In the genomic region with DNA sequence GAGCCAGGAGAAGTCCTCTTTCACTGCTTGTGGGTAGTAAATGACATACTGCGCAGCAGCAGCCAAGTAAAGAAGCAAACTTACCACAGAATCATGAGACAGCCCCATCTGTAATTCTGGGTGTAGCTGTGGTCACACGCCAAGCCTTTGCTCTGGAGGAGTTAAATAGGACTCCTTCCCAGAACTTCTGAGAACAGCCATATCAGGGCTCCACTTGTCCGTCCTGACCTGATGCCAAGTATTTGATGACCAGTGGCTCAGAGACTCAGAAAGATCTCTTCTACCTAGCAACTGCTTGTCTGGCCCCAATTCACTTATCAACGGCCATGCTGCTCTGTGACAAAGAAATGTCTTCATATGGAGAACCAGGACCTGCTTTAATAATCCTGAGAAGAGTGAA, we compare ENCODE assay signal across 12 cellular contexts. TPM values are rescaled to one million over a fixed set of nuclear protein-coding genes. Genes with fewer than 3 reads are reported as not detected.
DNase-seq lines count a peak whose midpoint lies in the region; ATAC-seq and TF ChIP-seq lines count a peak whose summit lies in the region.
"Had no signal": no experiment of that assay in that cellular context is flagged by ENCODE, and none has a peak within 500 bp of the region (broad histone marks: within the 10 kb centered on the region; RNA-seq: fewer than 3 reads in every experiment).

No MANE protein-coding gene starts in this region.

- H2BK120ac ChIP-seq in mesenchymal stem cell (ENCODE audit: low read depth, low read length), result no peak overlapping the region

- H2AFZ ChIP-seq in mesenchymal stem cell (ENCODE audit: low read depth, low read length), result no peak overlapping the region

- H3K9me3 Mint-ChIP-seq in HFFc6, result no peaks in the 10 kb centered on the region
- H3K9me3 Mint-ChIP-seq: effector memory CD8-positive, alpha-beta T cell had no signal

- H3K4ac ChIP-seq in mesenchymal stem cell (ENCODE audit: low read depth in 1 of 2, low read length in 2 of 2), result no peak overlapping the region

- H3K27me3 Mint-ChIP-seq in HFFc6 (ENCODE audit: insufficient read depth), result no peaks in the 10 kb centered on the region
- H3K27me3 Mint-ChIP-seq: effector memory CD8-positive, alpha-beta T cell had no signal

- H3K27me3 ChIP-seq in mesenchymal stem cell (ENCODE audit: control insufficient read depth in 1 of 2, insufficient read depth in 1 of 2, low read length in 2 of 2), result no peaks in the 10 kb centered on the region
- H3K27me3 ChIP-seq: Peyer's patch, vagina had no signal

- no peak overlapping the region for H3K4me3 Mint-ChIP-seq in HFFc6
- H3K4me3 Mint-ChIP-seq: effector memory CD8-positive, alpha-beta T cell had no signal

- peak overlapping the region; percentile 37 for H3K9ac ChIP-seq in mesenchymal stem cell (ENCODE audit: low read length)

- no peak overlapping the region for H2BK15ac ChIP-seq in mesenchymal stem cell (ENCODE audit: low read depth, poor library complexity, severe bottlenecking)

- H3K27ac ChIP-seq in mesenchymal stem cell (ENCODE audit: low read length, poor library complexity, severe bottlenecking), result no peak overlapping the region
- H3K27ac ChIP-seq: vagina had no signal

- no peak overlapping the region for H3K4me3 ChIP-seq in mesenchymal stem cell (ENCODE audit: insufficient read depth in 1 of 2, low read depth in 1 of 2, low read length in 2 of 2)
- H3K4me3 ChIP-seq: Peyer's patch, vagina had no signal

- no peak overlapping the region for H3K23ac ChIP-seq in mesenchymal stem cell (ENCODE audit: low read length in 2 of 2)

- no peaks in the 10 kb centered on the region for H3K79me1 ChIP-seq in mesenchymal stem cell (replicated peaks; ENCODE audit: low read length, poor library complexity, severe bottlenecking)

- H3K36me3 ChIP-seq in mesenchymal stem cell (ENCODE audit: control insufficient read depth in 1 of 2, insufficient read depth in 2 of 2, low read depth in 1 of 2, low read length in 2 of 2), result no peaks in the 10 kb centered on the region
- H3K36me3 ChIP-seq: Peyer's patch, vagina had no signal

- no peak overlapping the region for H3K27ac Mint-ChIP-seq in HFFc6
- H3K27ac Mint-ChIP-seq: effector memory CD8-positive, alpha-beta T cell had no signal

- no peak overlapping the region for H2BK5ac ChIP-seq in mesenchymal stem cell (ENCODE audit: low read depth, low read length, poor library complexity, severe bottlenecking)

- no peak overlapping the region for H3K4me2 ChIP-seq in mesenchymal stem cell (ENCODE audit: low read length, poor library complexity, severe bottlenecking)

- no peak overlapping the region for H2BK12ac ChIP-seq in mesenchymal stem cell (ENCODE audit: low read length in 2 of 2)

- H3K14ac ChIP-seq in mesenchymal stem cell (ENCODE audit: low read length in 2 of 2), result no peak overlapping the region

- H3K9me3 ChIP-seq in mesenchymal stem cell (ENCODE audit: control insufficient read depth, low read length), result no peaks in the 10 kb centered on the region
- H3K9me3 ChIP-seq: Peyer's patch, vagina had no signal

- no peak for TF ChIP-seq CTCF in HFFc6 (IDR thresholded peaks at IDR 0.05)

- H3K4me1 ChIP-seq in mesenchymal stem cell (ENCODE audit: control insufficient read depth, insufficient read depth, low read depth, low read length), result no peaks in the 10 kb centered on the region

- no peaks in the 10 kb centered on the region for H3K36me3 Mint-ChIP-seq in HFFc6 (ENCODE audit: low read depth)

- peaks cover 29% of the 10 kb centered on the region for H3K4me1 Mint-ChIP-seq in HFFc6 (ENCODE audit: low read depth)

- no peak overlapping the region for H4K8ac ChIP-seq in mesenchymal stem cell (ENCODE audit: low read length)

- ATAC-seq in esophagus mucosa, result peak; percentile 47
- ATAC-seq: effector memory CD8-positive, alpha-beta T cell had no signal

- DNase-seq in AG08396 (ENCODE audit: low spot score), result peak; percentile 63
- DNase-seq in NCI-H69 (lab: John Stamatoyannopoulos, UW), result peak; percentile 11
- DNase-seq in mesenchymal stem cell, result peak; percentile 8
- DNase-seq in HFFc6, result no peak
- DNase-seq in NCI-H526 (lab: John Stamatoyannopoulos, UW), result no peak
- no peak for DNase-seq in activated CD4-positive, CD25-positive, alpha-beta regulatory T cell treated with anti-CD3 and anti-CD28 coated beads, Interleukin-2, amount 50 U/mL, for 72 hours
- DNase-seq in activated T-cell treated with anti-CD3 and anti-CD28 coated beads for 4 hours, result no peak
- DNase-seq: effector memory CD8-positive, alpha-beta T cell; Peyer's patch; T1000 had no signal

- H4K91ac ChIP-seq in mesenchymal stem cell (ENCODE audit: low read length), result no peak overlapping the region

- 97% methylated on average over 4 of the region's 4 CpGs for WGBS in mesenchymal stem cell

- H3K18ac ChIP-seq in mesenchymal stem cell (ENCODE audit: low read depth in 1 of 2, low read length in 2 of 2), result no peak overlapping the region

- no peak overlapping the region for H2AK5ac ChIP-seq in mesenchymal stem cell (ENCODE audit: low read length, severe bottlenecking)

RNA-seq across cellular contexts. Expression of a gene that starts 20.6 kb away (rescaled TPM):
- total RNA-seq in esophagus mucosa, result 8.6 TPM
- 62.8 TPM for polyA plus RNA-seq in mesenchymal stem cell (2013, experiment 1 of 2)
- polyA plus RNA-seq in mesenchymal stem cell (2013, experiment 2 of 2), result 61.7 TPM
- 100 to 1,000 TPM in 5 of 6 experiments, 10 to 100 TPM in 1; 99.8 to 141 (median 130) TPM for total RNA-seq in HFFc6 (2021; fragmentation: NEBNext Ultra II Directional; extraction: Animal tissue kit (Norgen Biotek cat#: 25700))

Comparison
In these comparisons a context has a peak if more than half of its experiments do, and no peak if none do; other contexts are left out.
1. DNase-seq: peak in AG08396 (single experiment), NCI-H69 (single experiment) and mesenchymal stem cell (single experiment); none in HFFc6 (single experiment), NCI-H526 (0 of 2), activated CD4-positive, CD25-positive, alpha-beta regulatory T cell treated with anti-CD3 and anti-CD28 coated beads, Interleukin-2, amount 50 U/mL, for 72 hours (single experiment) and activated T-cell treated with anti-CD3 and anti-CD28 coated beads for 4 hours (single experiment).
2. RNA of a gene that starts 20.6 kb away (total RNA-seq): 99.8 to 141 TPM in HFFc6; 8.6 TPM in esophagus mucosa (single experiment); every median in the first group is over 10 times any median in the second.